Comparison of ENCODE assay signal across 8 cellular contexts in the genomic region with DNA sequence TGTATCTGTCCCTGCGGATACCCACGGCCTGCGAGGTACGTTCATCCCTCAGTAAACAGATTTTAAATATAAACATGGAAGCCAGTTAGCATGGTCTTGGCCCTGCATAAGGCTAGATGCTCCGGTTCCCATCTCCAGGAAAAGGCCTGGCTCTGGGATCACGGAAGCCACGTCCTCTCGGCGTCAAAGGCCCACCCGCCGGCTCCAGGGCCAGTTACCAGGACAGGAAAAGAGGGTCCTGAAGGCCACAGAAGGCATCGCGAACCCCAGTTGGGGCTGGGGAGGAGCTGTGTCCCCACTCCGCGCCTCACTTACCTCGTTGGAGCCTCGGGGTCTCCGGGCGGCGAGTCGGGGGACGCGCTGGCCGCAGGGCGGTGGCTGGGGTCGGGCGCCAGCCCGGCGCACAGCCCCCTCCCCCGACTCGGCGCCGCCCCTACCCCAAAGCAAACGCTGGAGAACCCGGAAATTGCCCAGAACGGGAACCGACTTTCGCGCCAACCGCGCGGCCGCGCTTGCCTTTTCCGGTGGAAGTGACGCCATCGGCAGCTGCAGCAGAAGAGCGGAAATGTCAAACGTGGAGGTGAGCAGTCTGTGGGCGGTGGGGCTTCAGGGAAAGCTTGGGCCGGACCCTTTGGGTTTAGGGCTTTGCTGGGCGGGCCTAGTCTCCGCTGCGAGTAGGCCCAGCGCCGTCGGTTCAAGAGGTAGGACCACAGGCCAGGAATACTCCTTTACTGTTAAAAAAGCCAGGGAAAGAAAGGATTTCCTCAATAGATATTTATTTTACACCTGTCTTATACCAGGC. TPM values are rescaled to one million over a fixed set of nuclear protein-coding genes. Genes with fewer than 3 reads are reported as not detected.
DNase-seq lines count a peak whose midpoint lies in the region; ATAC-seq and TF ChIP-seq lines count a peak whose summit lies in the region.

A gene (minus strand): TSS at position 488 of the 802 bp plus-strand sequence. CDS start 814 bp downstream, outside the sequence.

- H3K36me3 ChIP-seq in osteoblast (ENCODE audit: insufficient read depth, low read length) (peaks cover 14% of the 10 kb centered on the region), testis (ENCODE audit: low read depth, missing control alignments) (no peaks in the 10 kb centered on the region)

- no peaks in the 10 kb centered on the region for H4K20me1 ChIP-seq in osteoblast (ENCODE audit: insufficient read depth, low read length)

- H3K9me3 ChIP-seq in osteoblast (ENCODE audit: low read depth, low read length) (no peaks in the 10 kb centered on the region), testis (no peaks in the 10 kb centered on the region)

- H3K4me3 ChIP-seq in GM12865 (ENCODE audit: low read depth, low read length) (peak within 1 kb of the TSS; percentile 91), osteoblast (ENCODE audit: insufficient read depth, low read length) (peak within 1 kb of the TSS; percentile 88), testis (peak within 1 kb of the TSS; percentile 70 to 88)

- no peak for TF ChIP-seq POLR2A in testis (IDR thresholded peaks at IDR 0.05)

- H3K27me3 Mint-ChIP-seq in activated naive CD8-positive, alpha-beta T cell, result no peaks in the 10 kb centered on the region
- no peaks in the 10 kb centered on the region for H3K27me3 Mint-ChIP-seq in glutamatergic neuron (ENCODE audit: unreplicated experiment)

- intact Hi-C loops in testis (cut with DNase I; ENCODE audit: low total_unique reads), result no loop called here

- H3K4me1 Mint-ChIP-seq in activated naive CD8-positive, alpha-beta T cell (ENCODE audit: low read depth), result peaks cover 34% of the 10 kb centered on the region
- H3K4me1 Mint-ChIP-seq in glutamatergic neuron (ENCODE audit: low read depth, unreplicated experiment), result peaks cover 9% of the 10 kb centered on the region

- peaks cover 7% of the 10 kb centered on the region for H3K36me3 Mint-ChIP-seq in activated naive CD8-positive, alpha-beta T cell
- no peaks in the 10 kb centered on the region for H3K36me3 Mint-ChIP-seq in glutamatergic neuron (ENCODE audit: unreplicated experiment)

- DNase-seq in GM12865 (ENCODE audit: low read depth), result peak; percentile 89
- DNase-seq in NCI-H1105 (lab: John Stamatoyannopoulos, UW), result peak; percentile 95
- peak; percentile 83 for DNase-seq in SKM-1 treated with dmso at 0.1 percent for 144 hours (lab: John Stamatoyannopoulos, UW; ENCODE audit: unreplicated experiment)
- peak; percentile 86 for DNase-seq in glutamatergic neuron
- peak; percentile 95 for DNase-seq in osteoblast (ENCODE audit: insufficient read length, low spot score, missing footprints)
- peak; percentile 90 for DNase-seq in testis

- no peaks in the 10 kb centered on the region for H3K9me3 Mint-ChIP-seq in activated naive CD8-positive, alpha-beta T cell (ENCODE audit: low read depth)
- peaks cover 3% of the 10 kb centered on the region for H3K9me3 Mint-ChIP-seq in glutamatergic neuron (ENCODE audit: unreplicated experiment)

- TF ChIP-seq CTCF in GM12865 (IDR thresholded peaks at IDR 0.05; ENCODE audit: insufficient read depth, low read depth, low read length, missing control alignments) (no peak), glutamatergic neuron (IDR thresholded peaks at IDR 0.05; ENCODE audit: partially characterized antibody, unreplicated experiment) (no peak), osteoblast (IDR thresholded peaks at IDR 0.05; ENCODE audit: extremely low read depth, low read depth, low read length) (no peak), testis (IDR thresholded peaks at IDR 0.05) (no peak)

- ATAC-seq in HG02642 (IDR thresholded peaks at IDR 0.05; ENCODE audit: poor library complexity, unreplicated experiment), result peak; percentile 92

- peak within 1 kb of the TSS; percentile 97 for H3K27ac Mint-ChIP-seq in activated naive CD8-positive, alpha-beta T cell
- H3K27ac Mint-ChIP-seq in glutamatergic neuron (ENCODE audit: unreplicated experiment), result peak within 1 kb of the TSS; percentile 91

- H3K27me3 ChIP-seq in osteoblast (ENCODE audit: insufficient read depth, low read length) (no peaks in the 10 kb centered on the region), testis (no peaks in the 10 kb centered on the region)

- peaks cover 45% of the 10 kb centered on the region for H3K79me2 ChIP-seq in osteoblast (ENCODE audit: insufficient read depth, low read length)

- peak within 1 kb of the TSS; percentile 96 for H3K4me2 ChIP-seq in osteoblast (ENCODE audit: insufficient read depth, low read length)

- H2AFZ ChIP-seq in osteoblast (ENCODE audit: low read length), result peak within 1 kb of the TSS; percentile 89

- peak within 1 kb of the TSS; percentile 94 for H3K4me3 Mint-ChIP-seq in activated naive CD8-positive, alpha-beta T cell
- peak within 1 kb of the TSS; percentile 96 for H3K4me3 Mint-ChIP-seq in glutamatergic neuron (ENCODE audit: unreplicated experiment)

- peaks cover 10% of the 10 kb centered on the region for H3K4me1 ChIP-seq in osteoblast (ENCODE audit: insufficient read depth, low read length)
- no peaks in the 10 kb centered on the region for H3K4me1 ChIP-seq in testis

- WGBS in testis, 2 donors, result 0 to 1% methylated on average over 28 to 53 of the region's 57 CpGs

- H3K27ac ChIP-seq in osteoblast (ENCODE audit: low read depth, low read length) (peak within 1 kb of the TSS; percentile 87), testis (peak within 1 kb of the TSS; percentile 63 to 69)

RNA-seq across cellular contexts. Expression of the gene that starts here (rescaled TPM):
- total RNA-seq in glutamatergic neuron (ENCODE audit: unreplicated experiment), result 33.9 TPM
- 33.7 and 36.5 TPM in 2 replicates for total RNA-seq in osteoblast
- total RNA-seq in testis, result 10 to 100 TPM; 40.9 to 62.6 TPM
- polyA plus RNA-seq in testis (ENCODE audit: insufficient read depth, low read depth, low replicate concordance), result 51.7 TPM

Comparison
In these comparisons a context has a peak if more than half of its experiments do, and no peak if none do; other contexts are left out.
1. Peak in every context shown above with its lines: DNase-seq, ATAC-seq, H3K4me3 ChIP-seq and H3K27ac ChIP-seq.